In genomic region chr19:18743281-18743825, GRCh38 we compare ENCODE assay signal across 11 cellular contexts. TPM values are rescaled to one million over a fixed set of nuclear protein-coding genes. Genes with fewer than 3 reads are reported as not detected.
DNase-seq lines count a peak whose midpoint lies in the region; ATAC-seq, FAIRE-seq and TF ChIP-seq lines count a peak whose summit lies in the region.
"Had no signal": no experiment of that assay in that cellular context is flagged by ENCODE, and none has a peak within 500 bp of the region (broad histone marks: within the 10 kb centered on the region; RNA-seq: fewer than 3 reads in every experiment).

No MANE protein-coding gene starts in this region.

- H3K9me3 ChIP-seq in astrocyte (ENCODE audit: insufficient read depth, low read depth, low read length), result no peaks in the 10 kb centered on the region
- no peaks in the 10 kb centered on the region for H3K9me3 ChIP-seq in suprapubic skin

- H4K20me1 ChIP-seq in astrocyte (ENCODE audit: insufficient read depth, low read length), result peaks cover 59% of the 10 kb centered on the region

- H3K9ac ChIP-seq in astrocyte (ENCODE audit: low read length), result no peak overlapping the region

- TF ChIP-seq CTCF in astrocyte (IDR thresholded peaks at IDR 0.05; ENCODE audit: insufficient read depth, low read depth, low read length) (no peak), progenitor cell of endocrine pancreas (IDR thresholded peaks at IDR 0.05; ENCODE audit: unreplicated experiment) (no peak), suprapubic skin (IDR thresholded peaks at IDR 0.05) (no peak)

- no peaks in the 10 kb centered on the region for H3K36me3 Mint-ChIP-seq in astrocyte (ENCODE audit: low read depth, unreplicated experiment)
- no peaks in the 10 kb centered on the region for H3K36me3 Mint-ChIP-seq in progenitor cell of endocrine pancreas (ENCODE audit: insufficient read depth)
- H3K36me3 Mint-ChIP-seq in stimulated activated memory B cell treated with anti-CD40 and anti-IgM and Interleukin-4, amounts not matched to agents 10 μg/mL and 1 μg/mL and 100 μg/mL, for 72 hours, result no peaks in the 10 kb centered on the region

- H3K4me1 ChIP-seq in astrocyte (ENCODE audit: insufficient read depth, low read length) (no peaks in the 10 kb centered on the region), suprapubic skin (peaks cover 13% of the 10 kb centered on the region)

- H3K27me3 Mint-ChIP-seq in astrocyte (ENCODE audit: low read depth, unreplicated experiment), result no peaks in the 10 kb centered on the region
- no peaks in the 10 kb centered on the region for H3K27me3 Mint-ChIP-seq in progenitor cell of endocrine pancreas
- no peaks in the 10 kb centered on the region for H3K27me3 Mint-ChIP-seq in stimulated activated memory B cell treated with anti-CD40 and anti-IgM and Interleukin-4, amounts not matched to agents 10 μg/mL and 1 μg/mL and 100 μg/mL, for 72 hours

- no peaks in the 10 kb centered on the region for H3K27me3 ChIP-seq in astrocyte (ENCODE audit: insufficient read depth, low read length)
- no peaks in the 10 kb centered on the region for H3K27me3 ChIP-seq in suprapubic skin

- H3K4me1 Mint-ChIP-seq in astrocyte (ENCODE audit: low read depth, unreplicated experiment) (no peaks in the 10 kb centered on the region), progenitor cell of endocrine pancreas (ENCODE audit: low read depth) (peaks cover 39% of the 10 kb centered on the region)
- H3K4me1 Mint-ChIP-seq in stimulated activated memory B cell treated with anti-CD40 and anti-IgM and Interleukin-4, amounts not matched to agents 10 μg/mL and 1 μg/mL and 100 μg/mL, for 72 hours, result no peaks in the 10 kb centered on the region

- FAIRE-seq in astrocyte (lab: Jason Lieb, UNC), result no peak

- no peak for TF ChIP-seq POLR2A in suprapubic skin (IDR thresholded peaks at IDR 0.05)

- H3K4me2 ChIP-seq in astrocyte (ENCODE audit: low read length), result no peak overlapping the region

- no peaks in the 10 kb centered on the region for H3K79me2 ChIP-seq in astrocyte (ENCODE audit: insufficient read depth, low read length)

- TF ChIP-seq EP300 in suprapubic skin (IDR thresholded peaks at IDR 0.05), result no peak

- H3K4me3 ChIP-seq in astrocyte (ENCODE audit: insufficient read depth, low read depth, low read length), result no peak overlapping the region
- no peak overlapping the region for H3K4me3 ChIP-seq in suprapubic skin

- H3K4me3 Mint-ChIP-seq in astrocyte (ENCODE audit: unreplicated experiment) (no peak overlapping the region), progenitor cell of endocrine pancreas (ENCODE audit: low read depth) (no peak overlapping the region)
- no peak overlapping the region for H3K4me3 Mint-ChIP-seq in stimulated activated memory B cell treated with anti-CD40 and anti-IgM and Interleukin-4, amounts not matched to agents 10 μg/mL and 1 μg/mL and 100 μg/mL, for 72 hours

- H3K36me3 ChIP-seq in astrocyte (ENCODE audit: insufficient read depth, low read length), result no peaks in the 10 kb centered on the region
- peaks cover 5% of the 10 kb centered on the region for H3K36me3 ChIP-seq in suprapubic skin

- H3K9me3 Mint-ChIP-seq in astrocyte (ENCODE audit: unreplicated experiment), result no peaks in the 10 kb centered on the region
- H3K9me3 Mint-ChIP-seq in progenitor cell of endocrine pancreas (ENCODE audit: low read depth), result no peaks in the 10 kb centered on the region
- H3K9me3 Mint-ChIP-seq in stimulated activated memory B cell treated with anti-CD40 and anti-IgM and Interleukin-4, amounts not matched to agents 10 μg/mL and 1 μg/mL and 100 μg/mL, for 72 hours, result no peaks in the 10 kb centered on the region

- no peak overlapping the region for H3K27ac Mint-ChIP-seq in astrocyte (ENCODE audit: unreplicated experiment)
- H3K27ac Mint-ChIP-seq in progenitor cell of endocrine pancreas, result peak overlapping the region; percentile 76
- no peak overlapping the region for H3K27ac Mint-ChIP-seq in stimulated activated memory B cell treated with anti-CD40 and anti-IgM and Interleukin-4, amounts not matched to agents 10 μg/mL and 1 μg/mL and 100 μg/mL, for 72 hours

- WGBS in suprapubic skin, result 72% methylated on average over 8 of the region's 29 CpGs

- ATAC-seq in left ventricle myocardium superior (peak; percentile 85), GM19324 (IDR thresholded peaks at IDR 0.05; ENCODE audit: low FRiP score, unreplicated experiment) (no peak)
- ATAC-seq in stimulated activated memory B cell treated with anti-CD40 and anti-IgM and Interleukin-4, amounts not matched to agents 10 μg/mL and 1 μg/mL and 100 μg/mL, for 72 hours, result no peak

- H3K27ac ChIP-seq in astrocyte (ENCODE audit: low read depth, low read length) (no peak overlapping the region), suprapubic skin (no peak overlapping the region)

- intact Hi-C loops in left ventricle myocardium superior (cut with micrococcal nuclease), result no loop called here

- H2AFZ ChIP-seq in astrocyte (ENCODE audit: low read depth, low read length), result no peak overlapping the region

- DNase-seq in HUDEP-2 (lab: John Stamatoyannopoulos, UW; ENCODE audit: unreplicated experiment in 76 of 76), result peak in 74 of 76 experiments; percentile 43 to 97 (median 87)
- DNase-seq in astrocyte (ENCODE audit: low read depth), result peak; percentile 40
- DNase-seq in left ventricle myocardium superior, result peak; percentile 87
- no peak for DNase-seq in progenitor cell of endocrine pancreas (ENCODE audit: low spot score, unreplicated experiment)
- DNase-seq in suprapubic skin (ENCODE audit: low spot score in 2 of 2), result no peak
- DNase-seq in NCI-H128 (lab: John Stamatoyannopoulos, UW; ENCODE audit: unreplicated experiment), result no peak
- DNase-seq: activated gamma-delta T cell treated with Interleukin-2 at 50 U/mL for 16 hours; NCI-H1436; stimulated activated CD4-positive, alpha-beta T cell treated with anti-CD3 and anti-CD28 coated beads, Interleukin-4, amount 100 ng/mL, for 4 hours had no signal

RNA-seq across cellular contexts. Expression of gene COMP, which starts 47.8 kb away (rescaled TPM):
- total RNA-seq in astrocyte (1.7 and 2.3 TPM in 2 replicates), left ventricle myocardium superior (not detected), progenitor cell of endocrine pancreas (0.13 and 0.24 TPM in 2 replicates), suprapubic skin (1 to 10 TPM; 5.1 to 9.1 (median 6.9) TPM)

RNA-seq across cellular contexts. Expression of gene CRTC1, which starts 59.9 kb away (rescaled TPM):
- total RNA-seq in astrocyte, result 8.4 and 8.8 TPM in 2 replicates
- 10.3 TPM for total RNA-seq in left ventricle myocardium superior
- 39.5 and 39.7 TPM in 2 replicates for total RNA-seq in progenitor cell of endocrine pancreas
- total RNA-seq in suprapubic skin, result 1 to 10 TPM; 4.1 to 6.3 (median 4.7) TPM

Comparison
In these comparisons a context has a peak if more than half of its experiments do, and no peak if none do; other contexts are left out.
1. DNase-seq: peak in HUDEP-2 (74 of 76), astrocyte (single experiment) and left ventricle myocardium superior (single experiment); none in progenitor cell of endocrine pancreas (single experiment), suprapubic skin (0 of 2) and NCI-H128 (single experiment).